ENCODE assay signal across 1 cellular context in the genomic region with DNA sequence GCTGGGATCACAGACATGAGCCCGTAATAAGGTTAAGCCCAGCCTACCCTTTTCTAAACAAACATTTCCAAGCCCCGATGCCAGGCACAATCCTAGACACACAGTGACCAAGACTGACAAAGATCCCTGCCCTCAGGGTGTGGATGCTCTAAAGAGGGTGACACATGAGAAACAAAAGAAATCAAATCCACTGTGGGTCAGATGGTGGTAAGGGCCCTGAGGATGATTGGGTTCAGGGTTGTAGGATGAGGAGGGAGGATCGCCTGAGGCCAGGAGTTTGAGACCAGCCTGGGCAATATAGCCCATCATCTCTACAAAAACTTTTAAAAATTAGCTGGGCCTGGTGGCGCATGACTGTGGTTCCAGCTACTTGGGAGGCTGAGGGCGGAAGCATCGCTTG.
A peak's percentile ranks its signal among the peaks of the same experiment; 100 is the strongest.
TF ChIP-seq lines count a peak whose summit lies in the region.

No MANE protein-coding gene starts in this region.

TF ChIP-seq in HepG2, 621 proteins besides CTCF, POLR2A, EP300 and RAD21:
- TF ChIP-seq ZFP90 (CRISPR knock-in tag; IDR thresholded peaks at IDR 0.05; ENCODE audit: borderline replicate concordance) (no peak), ISL2 (CRISPR knock-in tag; IDR thresholded peaks at IDR 0.05) (0 out of 2 replicates have a peak, but pooled peaks have one; percentile 4), ADNP (CRISPR knock-in tag; IDR thresholded peaks at IDR 0.05) (0 out of 2 replicates have a peak, but pooled peaks have one; percentile 7), JDP2 (CRISPR knock-in tag; IDR thresholded peaks at IDR 0.05; ENCODE audit: borderline replicate concordance) (no peak), ZNF331 (CRISPR knock-in tag; IDR thresholded peaks at IDR 0.05) (no peak), NR2F2 (IDR thresholded peaks at IDR 0.05; ENCODE audit: borderline replicate concordance, low read depth) (no peak), FLYWCH1 (CRISPR knock-in tag; IDR thresholded peaks at IDR 0.05) (no peak)
- TF ChIP-seq, protein P1, sequence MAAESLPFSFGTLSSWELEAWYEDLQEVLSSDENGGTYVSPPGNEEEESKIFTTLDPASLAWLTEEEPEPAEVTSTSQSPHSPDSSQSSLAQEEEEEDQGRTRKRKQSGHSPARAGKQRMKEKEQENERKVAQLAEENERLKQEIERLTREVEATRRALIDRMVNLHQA (CRISPR knock-in tag; IDR thresholded peaks at IDR 0.05) = no peak
- TF ChIP-seq, protein P2, sequence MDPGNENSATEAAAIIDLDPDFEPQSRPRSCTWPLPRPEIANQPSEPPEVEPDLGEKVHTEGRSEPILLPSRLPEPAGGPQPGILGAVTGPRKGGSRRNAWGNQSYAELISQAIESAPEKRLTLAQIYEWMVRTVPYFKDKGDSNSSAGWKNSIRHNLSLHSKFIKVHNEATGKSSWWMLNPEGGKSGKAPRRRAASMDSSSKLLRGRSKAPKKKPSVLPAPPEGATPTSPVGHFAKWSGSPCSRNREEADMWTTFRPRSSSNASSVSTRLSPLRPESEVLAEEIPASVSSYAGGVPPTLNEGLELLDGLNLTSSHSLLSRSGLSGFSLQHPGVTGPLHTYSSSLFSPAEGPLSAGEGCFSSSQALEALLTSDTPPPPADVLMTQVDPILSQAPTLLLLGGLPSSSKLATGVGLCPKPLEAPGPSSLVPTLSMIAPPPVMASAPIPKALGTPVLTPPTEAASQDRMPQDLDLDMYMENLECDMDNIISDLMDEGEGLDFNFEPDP (CRISPR knock-in tag; conservative IDR thresholded peaks at IDR 0.05) = 0 out of 2 replicates have a peak, but pooled peaks have one; percentile 25
- TF ChIP-seq, protein P3, sequence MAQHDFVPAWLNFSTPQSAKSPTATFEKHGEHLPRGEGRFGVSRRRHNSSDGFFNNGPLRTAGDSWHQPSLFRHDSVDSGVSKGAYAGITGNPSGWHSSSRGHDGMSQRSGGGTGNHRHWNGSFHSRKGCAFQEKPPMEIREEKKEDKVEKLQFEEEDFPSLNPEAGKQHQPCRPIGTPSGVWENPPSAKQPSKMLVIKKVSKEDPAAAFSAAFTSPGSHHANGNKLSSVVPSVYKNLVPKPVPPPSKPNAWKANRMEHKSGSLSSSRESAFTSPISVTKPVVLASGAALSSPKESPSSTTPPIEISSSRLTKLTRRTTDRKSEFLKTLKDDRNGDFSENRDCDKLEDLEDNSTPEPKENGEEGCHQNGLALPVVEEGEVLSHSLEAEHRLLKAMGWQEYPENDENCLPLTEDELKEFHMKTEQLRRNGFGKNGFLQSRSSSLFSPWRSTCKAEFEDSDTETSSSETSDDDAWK (CRISPR knock-in tag; IDR thresholded peaks at IDR 0.05) = no peak
- TF ChIP-seq, protein P4, sequence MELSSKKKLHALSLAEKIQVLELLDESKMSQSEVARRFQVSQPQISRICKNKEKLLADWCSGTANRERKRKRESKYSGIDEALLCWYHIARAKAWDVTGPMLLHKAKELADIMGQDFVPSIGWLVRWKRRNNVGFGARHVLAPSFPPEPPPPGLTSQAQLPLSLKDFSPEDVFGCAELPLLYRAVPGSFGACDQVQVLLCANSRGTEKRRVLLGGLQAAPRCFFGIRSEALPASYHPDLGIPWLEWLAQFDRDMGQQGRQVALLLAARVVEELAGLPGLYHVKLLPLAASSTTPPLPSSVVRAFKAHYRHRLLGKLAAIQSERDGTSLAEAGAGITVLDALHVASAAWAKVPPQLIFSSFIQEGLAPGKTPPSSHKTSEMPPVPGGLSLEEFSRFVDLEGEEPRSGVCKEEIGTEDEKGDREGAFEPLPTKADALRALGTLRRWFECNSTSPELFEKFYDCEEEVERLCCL (CRISPR knock-in tag; IDR thresholded peaks at IDR 0.05; ENCODE audit: borderline replicate concordance) = no peak
- TF ChIP-seq, protein P5, sequence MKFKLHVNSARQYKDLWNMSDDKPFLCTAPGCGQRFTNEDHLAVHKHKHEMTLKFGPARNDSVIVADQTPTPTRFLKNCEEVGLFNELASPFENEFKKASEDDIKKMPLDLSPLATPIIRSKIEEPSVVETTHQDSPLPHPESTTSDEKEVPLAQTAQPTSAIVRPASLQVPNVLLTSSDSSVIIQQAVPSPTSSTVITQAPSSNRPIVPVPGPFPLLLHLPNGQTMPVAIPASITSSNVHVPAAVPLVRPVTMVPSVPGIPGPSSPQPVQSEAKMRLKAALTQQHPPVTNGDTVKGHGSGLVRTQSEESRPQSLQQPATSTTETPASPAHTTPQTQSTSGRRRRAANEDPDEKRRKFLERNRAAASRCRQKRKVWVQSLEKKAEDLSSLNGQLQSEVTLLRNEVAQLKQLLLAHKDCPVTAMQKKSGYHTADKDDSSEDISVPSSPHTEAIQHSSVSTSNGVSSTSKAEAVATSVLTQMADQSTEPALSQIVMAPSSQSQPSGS (CRISPR knock-in tag; IDR thresholded peaks at IDR 0.05) = no peak
